8 cellular contexts compared by ENCODE assay signal in the genomic region with DNA sequence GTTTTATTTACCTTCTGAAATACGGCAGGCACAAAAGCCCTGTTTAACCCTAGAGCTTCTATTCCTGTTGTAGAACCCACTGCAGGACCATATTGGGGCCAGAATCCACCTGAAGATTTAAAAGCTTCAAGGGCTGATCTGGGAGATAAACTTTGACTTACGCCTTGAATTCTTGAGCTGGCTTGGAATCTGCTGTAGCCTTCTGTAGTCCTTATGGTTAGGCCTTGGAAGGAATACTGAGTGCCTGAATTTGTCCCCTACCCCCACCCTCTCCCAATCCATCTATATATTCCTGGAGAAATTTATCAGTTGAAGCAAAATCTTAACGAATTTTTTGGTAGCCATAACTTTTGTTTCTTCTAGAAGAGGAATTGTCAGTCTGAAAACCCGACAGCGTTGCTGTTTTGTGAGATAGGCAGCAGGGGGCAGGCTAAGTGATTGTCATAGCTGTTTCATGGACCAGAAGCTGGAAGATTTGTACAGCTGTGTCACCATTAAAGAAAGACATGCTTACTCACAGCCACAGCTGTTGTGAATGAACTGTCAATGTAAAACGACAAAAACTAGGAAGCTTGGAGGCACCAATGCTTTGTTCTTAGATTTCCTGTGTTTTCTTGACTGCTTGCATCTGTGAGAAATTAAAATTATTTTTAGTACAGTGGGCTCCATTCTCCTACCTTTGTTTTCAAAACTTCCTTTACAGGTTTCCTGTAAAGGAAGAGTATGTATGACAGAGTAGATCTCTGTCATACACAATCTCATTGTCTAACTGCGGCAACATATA. TPM values are rescaled to one million over a fixed set of nuclear protein-coding genes. Genes with fewer than 3 reads are reported as not detected.
A peak's percentile ranks its signal among the peaks of the same experiment; 100 is the strongest.
DNase-seq lines count a peak whose midpoint lies in the region; ATAC-seq, FAIRE-seq and TF ChIP-seq lines count a peak whose summit lies in the region.

No MANE protein-coding gene starts in this region.

- H3K4me3 ChIP-seq in endodermal cell (ENCODE audit: low read length) = no peak overlapping the region

- peak; percentile 69 for FAIRE-seq in GM18507 (lab: Jason Lieb, UNC)

- H3K4me1 Mint-ChIP-seq in activated CD4-positive, alpha-beta T cell treated with anti-CD3 and anti-CD28 coated beads, Interleukin-2, amount 10 ng/mL, durations not matched to agents 24 days and 14 days = peaks cover 6% of the 10 kb centered on the region
- H3K4me1 Mint-ChIP-seq in endodermal cell = no peaks in the 10 kb centered on the region

- no peak overlapping the region for H3K4me3 Mint-ChIP-seq in activated CD4-positive, alpha-beta T cell treated with anti-CD3 and anti-CD28 coated beads, Interleukin-2, amount 10 ng/mL, durations not matched to agents 24 days and 14 days
- H3K4me3 Mint-ChIP-seq in endodermal cell = no peak overlapping the region

- peaks cover 84% of the 10 kb centered on the region for H3K36me3 ChIP-seq in endodermal cell (ENCODE audit: control insufficient read depth, insufficient read depth, low read length)

- no peaks in the 10 kb centered on the region for H3K4me1 ChIP-seq in endodermal cell (ENCODE audit: control insufficient read depth, insufficient read depth, low read length)

- DNase-seq in AG20443 (ENCODE audit: low spot score) (peak; percentile 84), GM18507 (ENCODE audit: extremely low spot score, insufficient read length, low read depth) (no peak), NCI-H2081 treated with DMSO at 0.1 percent for 48 hours (lab: John Stamatoyannopoulos, UW) (peak; percentile 53), endodermal cell (peak; percentile 75), midbrain (lab: John Stamatoyannopoulos, UW) (peak; percentile 54), superior temporal gyrus (ENCODE audit: extremely low spot score) (peak; percentile 81)
- peak; percentile 86 for DNase-seq in activated CD4-positive, alpha-beta T cell treated with anti-CD3 and anti-CD28 coated beads, Interleukin-2, amount 10 ng/mL, durations not matched to agents 24 days and 14 days

- H3K36me3 Mint-ChIP-seq in activated CD4-positive, alpha-beta T cell treated with anti-CD3 and anti-CD28 coated beads, Interleukin-2, amount 10 ng/mL, durations not matched to agents 24 days and 14 days (ENCODE audit: low read depth) = peaks cover 48% of the 10 kb centered on the region
- peaks cover 34% of the 10 kb centered on the region for H3K36me3 Mint-ChIP-seq in endodermal cell (ENCODE audit: low read depth)

- no peak overlapping the region for H3K27ac ChIP-seq in endodermal cell (ENCODE audit: low read depth, low read length)

- H3K9me3 Mint-ChIP-seq in activated CD4-positive, alpha-beta T cell treated with anti-CD3 and anti-CD28 coated beads, Interleukin-2, amount 10 ng/mL, durations not matched to agents 24 days and 14 days = no peaks in the 10 kb centered on the region
- H3K9me3 Mint-ChIP-seq in endodermal cell = no peaks in the 10 kb centered on the region

- 71 to 100% methylated on average over 2 to 7 of the region's 7 CpGs for WGBS in endodermal cell (ENCODE audit: insufficient coverage in 1 of 2, insufficient read length in 1 of 2), 2 experiments

- peak; percentile 82 for TF ChIP-seq CTCF in endodermal cell (conservative IDR thresholded peaks at IDR 0.05)

- H3K27me3 Mint-ChIP-seq in activated CD4-positive, alpha-beta T cell treated with anti-CD3 and anti-CD28 coated beads, Interleukin-2, amount 10 ng/mL, durations not matched to agents 24 days and 14 days = no peaks in the 10 kb centered on the region
- no peaks in the 10 kb centered on the region for H3K27me3 Mint-ChIP-seq in endodermal cell (ENCODE audit: insufficient read depth)

- peak; percentile 95 for ATAC-seq in HG02938 (IDR thresholded peaks at IDR 0.05; ENCODE audit: unreplicated experiment)

- no peaks in the 10 kb centered on the region for H3K27me3 ChIP-seq in endodermal cell (ENCODE audit: control insufficient read depth, insufficient read depth, low read length, poor library complexity, severe bottlenecking)

- H3K9ac ChIP-seq in endodermal cell (ENCODE audit: extremely low read depth, low read length, poor library complexity, severe bottlenecking) = no peak overlapping the region

- H3K9me3 ChIP-seq in endodermal cell (ENCODE audit: control insufficient read depth, low read length) = no peaks in the 10 kb centered on the region

- H3K27ac Mint-ChIP-seq in activated CD4-positive, alpha-beta T cell treated with anti-CD3 and anti-CD28 coated beads, Interleukin-2, amount 10 ng/mL, durations not matched to agents 24 days and 14 days = no peak overlapping the region
- no peak overlapping the region for H3K27ac Mint-ChIP-seq in endodermal cell

- intact Hi-C loops in activated CD4-positive, alpha-beta T cell treated with anti-CD3 and anti-CD28 coated beads, Interleukin-2, amount 10 ng/mL, durations not matched to agents 24 days and 14 days (cut with micrococcal nuclease) = loop anchor here (1.0 kb wide), 1 partner anchor 132 kb away; no protein-coding TSS in a partner anchor

RNA-seq across cellular contexts. Expression of a gene that starts 12.8 kb away (rescaled TPM):
- total RNA-seq in activated CD4-positive, alpha-beta T cell treated with anti-CD3 and anti-CD28 coated beads, Interleukin-2, amount 10 ng/mL, durations not matched to agents 24 days and 14 days = 15.1 and 16.2 TPM in 2 replicates
- total RNA-seq in endodermal cell = 1 to 10 TPM; 8.8 to 10.0 TPM
- 8.5 TPM for polyA plus RNA-seq in endodermal cell (2013, experiment 1 of 2)
- 8.9 TPM for polyA plus RNA-seq in endodermal cell (2013, experiment 2 of 2)

RNA-seq across cellular contexts. Expression of a gene that starts 15.3 kb away (rescaled TPM):
- 73.4 and 75.6 TPM in 2 replicates for total RNA-seq in activated CD4-positive, alpha-beta T cell treated with anti-CD3 and anti-CD28 coated beads, Interleukin-2, amount 10 ng/mL, durations not matched to agents 24 days and 14 days
- total RNA-seq in endodermal cell = 10 to 100 TPM; 29.4 to 37.4 TPM
- 32.4 TPM for polyA plus RNA-seq in endodermal cell (2013, experiment 1 of 2)
- 28.9 TPM for polyA plus RNA-seq in endodermal cell (2013, experiment 2 of 2)
